1 cellular context compared by ENCODE assay signal in genomic region chr11:123084454-123084853, GRCh38.
TF ChIP-seq lines count a peak whose summit lies in the region.

No MANE protein-coding gene starts in this region.

TF ChIP-seq in endothelial cell of umbilical vein, 7 proteins besides CTCF, POLR2A, EP300 and RAD21:
- TF ChIP-seq MAX (IDR thresholded peaks at IDR 0.05; ENCODE audit: insufficient read depth, insufficient read length) (no peak), GATA2 (IDR thresholded peaks at IDR 0.05; ENCODE audit: insufficient read depth, insufficient read length, low read depth, low read length) (no peak), JUN (IDR thresholded peaks at IDR 0.05; ENCODE audit: borderline replicate concordance, insufficient read depth, insufficient read length, low read depth) (no peak), POLR2AphosphoS5 (IDR thresholded peaks at IDR 0.05; ENCODE audit: insufficient read depth, low read depth, low read length) (no peak), MYC (IDR thresholded peaks at IDR 0.05; ENCODE audit: low read depth, low read length) (no peak), EZH2 (IDR thresholded peaks at IDR 0.05; ENCODE audit: borderline replicate concordance, low read depth, low read length, severe bottlenecking) (no peak), FOS (IDR thresholded peaks at IDR 0.05; ENCODE audit: borderline replicate concordance, insufficient read depth, low read length) (no peak)
TF ChIP-seq in endothelial cell of umbilical vein: peak in this region for 0.
